ENCODE assay signal across 9 cellular contexts in the genomic region with DNA sequence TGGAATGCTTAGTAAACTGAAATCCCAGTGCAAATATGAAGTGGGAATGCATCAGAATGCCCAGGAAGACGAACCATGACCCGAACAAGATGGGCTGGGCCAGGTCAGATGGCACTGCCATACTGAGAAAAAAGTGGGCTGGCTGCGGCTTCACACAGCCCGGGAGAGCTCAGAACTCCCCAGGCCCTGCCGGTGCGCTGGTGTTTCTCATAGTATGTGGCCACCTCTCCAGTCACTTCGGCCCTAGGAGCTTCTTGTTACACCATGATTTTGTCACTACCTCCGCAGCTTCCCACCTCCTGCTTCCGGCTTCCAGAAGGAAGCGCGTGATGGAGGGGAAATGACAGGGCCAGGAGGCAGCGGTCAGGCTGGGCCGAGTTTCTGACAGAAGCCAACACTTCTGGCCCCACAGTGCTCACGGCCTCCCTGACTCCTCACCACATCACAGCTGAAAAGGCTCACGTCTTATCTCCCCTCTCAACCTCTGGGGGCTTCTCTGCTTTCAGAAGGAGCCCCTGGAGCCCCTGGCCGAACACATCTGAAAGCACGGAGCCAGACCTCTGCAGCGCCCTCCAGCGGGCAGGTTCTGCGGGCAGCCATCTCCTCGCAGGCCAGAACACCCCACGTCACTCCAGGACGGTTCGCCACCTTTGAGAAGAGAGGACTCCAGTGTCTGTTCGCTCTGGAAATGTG. TPM values are rescaled to one million over a fixed set of nuclear protein-coding genes. Genes with fewer than 3 reads are reported as not detected.
DNase-seq lines count a peak whose midpoint lies in the region; ATAC-seq and TF ChIP-seq lines count a peak whose summit lies in the region.
"Had no signal": no experiment of that assay in that cellular context is flagged by ENCODE, and none has a peak within 500 bp of the region (broad histone marks: within the 10 kb centered on the region; RNA-seq: fewer than 3 reads in every experiment).

No MANE protein-coding gene starts in this region.

- no peak overlapping the region for H3K4me3 ChIP-seq in GM12864 (ENCODE audit: low read depth, low read length)
- H3K4me3 ChIP-seq in WI38 (ENCODE audit: low read depth, low read length) = no peak overlapping the region
- H3K4me3 ChIP-seq in effector memory CD4-positive, alpha-beta T cell (ENCODE audit: insufficient read depth, low read depth, low read length, poor library complexity, severe bottlenecking) = peak overlapping the region; percentile 53
- no peak overlapping the region for H3K4me3 ChIP-seq in psoas muscle

- ATAC-seq in psoas muscle (no peak), omental fat pad (ENCODE audit: low FRiP score) (no peak), GM21576 (IDR thresholded peaks at IDR 0.05; ENCODE audit: unreplicated experiment) (no peak), HG02840 (IDR thresholded peaks at IDR 0.05; ENCODE audit: low FRiP score, unreplicated experiment) (no peak)

- peaks cover 92% of the 10 kb centered on the region for H3K4me1 ChIP-seq in effector memory CD4-positive, alpha-beta T cell (ENCODE audit: control insufficient read depth, insufficient read depth, low read length, poor library complexity, severe bottlenecking)
- H3K4me1 ChIP-seq in psoas muscle = peaks cover 11% of the 10 kb centered on the region

- H3K27ac ChIP-seq in effector memory CD4-positive, alpha-beta T cell (ENCODE audit: insufficient read depth, low read length, poor library complexity, severe bottlenecking) = peak overlapping the region; percentile 99
- H3K27ac ChIP-seq in psoas muscle = peak overlapping the region; percentile 7

- DNase-seq in GM12864 (ENCODE audit: low read depth) = no peak
- DNase-seq in effector memory CD4-positive, alpha-beta T cell = peak in 1 of 3 donors; percentile 33
- DNase-seq in psoas muscle = no peak
- no peak for DNase-seq in middle frontal gyrus (ENCODE audit: extremely low spot score, low spot score)
- DNase-seq in omental fat pad (ENCODE audit: low spot score) = no peak
- DNase-seq: NCI-H187 treated with DMSO at 0.1 percent for 48 hours had no signal

- no peaks in the 10 kb centered on the region for H3K9me3 ChIP-seq in effector memory CD4-positive, alpha-beta T cell (ENCODE audit: control insufficient read depth, low read length)
- H3K9me3 ChIP-seq in psoas muscle = no peaks in the 10 kb centered on the region

- H3K36me3 ChIP-seq in effector memory CD4-positive, alpha-beta T cell (ENCODE audit: control insufficient read depth, insufficient read depth, low read length) = no peaks in the 10 kb centered on the region
- no peaks in the 10 kb centered on the region for H3K36me3 ChIP-seq in psoas muscle (ENCODE audit: insufficient read depth in 1 of 2, low read depth in 1 of 2)

- H3K27me3 ChIP-seq in effector memory CD4-positive, alpha-beta T cell (replicated peaks; ENCODE audit: control insufficient read depth, insufficient read depth, low read length, poor library complexity, severe bottlenecking) = no peaks in the 10 kb centered on the region
- no peaks in the 10 kb centered on the region for H3K27me3 ChIP-seq in psoas muscle (ENCODE audit: insufficient read depth in 3 of 3, low read length in 2 of 3)

- 78 to 82% (median 80%) methylated on average over 25 of the region's 25 CpGs for WGBS in psoas muscle, 3 donors

- intact Hi-C loops in psoas muscle (cut with DNase I) = loop anchor here (5.0 kb wide), 7 partner anchors 94 to 499 kb away; partner anchors contain the start of genes AJUBA (in 1 of the 2), CDH24 (in 1 of the 2) and SLC7A7 (in 1 of the 2)

- TF ChIP-seq CTCF in GM12864 (IDR thresholded peaks at IDR 0.05; ENCODE audit: low read depth, low read length, missing control alignments) = peak; percentile 57
- peak; percentile 35 for TF ChIP-seq CTCF in WI38 (IDR thresholded peaks at IDR 0.05; ENCODE audit: low read depth, low read length)
- no peak for TF ChIP-seq CTCF in psoas muscle (IDR thresholded peaks at IDR 0.05)
- no peak for TF ChIP-seq CTCF in omental fat pad (IDR thresholded peaks at IDR 0.05)

RNA-seq across cellular contexts. Expression of gene DAD1, which starts 30.7 kb away (rescaled TPM):
- total RNA-seq in psoas muscle = 100 to 1,000 TPM in 3 of 4 donors, 10 to 100 TPM in 1; 77.8 to 118 (median 106) TPM
- 100 to 1,000 TPM; 201 to 277 (median 262) TPM for polyA plus RNA-seq in psoas muscle
- total RNA-seq in omental fat pad = 100 to 1,000 TPM; 156 to 272 (median 244) TPM

RNA-seq across cellular contexts. Expression of gene ABHD4, which starts 39.7 kb away (rescaled TPM):
- 10 to 100 TPM; 15.6 to 37.2 (median 25.4) TPM for total RNA-seq in psoas muscle
- 10 to 100 TPM in 2 of 3 donors, 1 to 10 TPM in 1; 6.1 to 64.0 (median 26.4) TPM for polyA plus RNA-seq in psoas muscle
- 10 to 100 TPM; 14.9 to 33.5 (median 21.1) TPM for total RNA-seq in omental fat pad

Comparison
In these comparisons a context has a peak if more than half of its experiments do, and no peak if none do; other contexts are left out.
1. CTCF ChIP-seq: peak in GM12864 (single experiment) and WI38 (single experiment); none in psoas muscle (single experiment) and omental fat pad (0 of 3).